ENCODE assay signal across 8 cellular contexts in the genomic region with DNA sequence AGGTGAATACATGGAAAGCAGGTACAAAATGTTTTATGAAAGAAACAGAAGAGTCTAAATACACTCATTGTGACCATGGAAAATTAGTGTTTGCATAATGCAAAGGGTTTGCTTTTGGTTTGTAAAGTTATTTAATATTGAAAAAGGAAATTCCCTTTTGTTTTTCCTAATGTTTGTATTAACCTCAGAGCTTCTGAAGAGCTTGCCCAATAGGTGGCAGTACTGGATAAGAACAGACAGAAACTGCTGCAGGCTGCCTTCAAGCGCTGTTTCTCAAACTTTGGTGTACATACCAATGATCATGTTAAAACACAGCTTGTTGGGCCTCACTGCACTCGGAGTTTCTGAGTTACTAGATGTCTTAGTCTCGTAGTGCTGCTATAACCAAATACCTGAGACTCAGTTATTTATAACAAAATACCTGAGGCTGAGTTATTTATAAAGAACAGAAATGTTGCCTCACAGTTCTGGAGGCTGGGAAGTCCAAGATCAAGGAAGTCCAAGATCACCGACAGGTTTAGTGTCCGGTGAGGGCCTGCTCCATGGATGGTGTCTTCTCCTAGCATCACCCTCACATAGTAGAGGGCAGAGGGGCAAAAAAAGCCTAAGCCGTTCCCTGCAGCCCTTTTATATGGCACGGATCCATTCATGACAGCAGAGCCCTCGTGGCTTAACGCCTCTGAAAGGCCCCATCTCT. TPM values are rescaled to one million over a fixed set of nuclear protein-coding genes. Genes with fewer than 3 reads are reported as not detected.
A peak's percentile ranks its signal among the peaks of the same experiment; 100 is the strongest.
DNase-seq lines count a peak whose midpoint lies in the region; FAIRE-seq and TF ChIP-seq lines count a peak whose summit lies in the region.

No MANE protein-coding gene starts in this region.

- no peaks in the 10 kb centered on the region for H3K4me1 ChIP-seq in BE2C

- H3K9me3 ChIP-seq in BE2C: no peaks in the 10 kb centered on the region

- no peaks in the 10 kb centered on the region for H3K36me3 ChIP-seq in BE2C

- peak; percentile 81 for FAIRE-seq in TTC549 (lab: Jason Lieb, UNC)

- H3K27me3 ChIP-seq in BE2C: no peaks in the 10 kb centered on the region

- DNase-seq in BE2C (peak; percentile 51), NCI-H1092 (lab: John Stamatoyannopoulos, UW) (peak; percentile 30), fibroblast of the conjunctiva (ENCODE audit: low read depth) (peak; percentile 75), putamen (ENCODE audit: low spot score) (peak; percentile 6), GOT3 (lab: John Stamatoyannopoulos, UW) (no peak), NCI-H1048 (lab: John Stamatoyannopoulos, UW) (no peak)

- H3K4me3 ChIP-seq in BE2C (ENCODE audit: low read depth, low read length): no peak overlapping the region
- H3K4me3 ChIP-seq in GM12875 (ENCODE audit: low read depth, low read length): no peak overlapping the region

- TF ChIP-seq CTCF in BE2C (IDR thresholded peaks at IDR 0.05; ENCODE audit: low read depth, low read length): peak; percentile 69
- TF ChIP-seq CTCF in GM12875 (IDR thresholded peaks at IDR 0.05; ENCODE audit: borderline replicate concordance, insufficient read depth, low read depth, low read length): peak; percentile 54; the same call in 1 of the 2 replicates

RNA-seq across cellular contexts. Expression of a gene that starts 54.2 kb away (rescaled TPM):
- polyA plus RNA-seq in BE2C (2012; ENCODE audit: insufficient read depth, insufficient read length, low read depth): 0.19 TPM

Comparison
In these comparisons a context has a peak if more than half of its experiments do, and no peak if none do; other contexts are left out.
1. DNase-seq: peak in BE2C (single experiment), NCI-H1092 (single experiment), fibroblast of the conjunctiva (single experiment) and putamen (single experiment); none in GOT3 (single experiment) and NCI-H1048 (single experiment).